15 cellular contexts compared by ENCODE assay signal in the genomic region with DNA sequence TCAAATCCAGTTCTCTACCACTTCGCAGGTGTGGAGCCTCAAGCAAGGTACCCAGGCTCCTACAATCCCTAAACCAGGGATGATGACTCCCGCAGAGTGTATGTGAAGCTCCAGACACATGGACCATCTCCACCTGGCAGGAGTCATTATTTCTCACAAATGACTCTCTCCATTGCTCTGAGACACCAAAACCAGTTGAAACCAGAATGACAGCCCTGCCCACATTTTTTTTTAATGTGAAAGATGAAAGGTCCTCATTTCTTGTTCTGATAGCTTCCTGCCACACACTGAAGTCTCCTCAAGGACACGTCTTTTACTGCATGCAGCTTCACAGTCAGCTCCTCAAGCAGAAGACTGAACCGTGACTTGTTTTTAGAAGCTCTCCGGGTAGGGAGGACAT.
DNase-seq lines count a peak whose midpoint lies in the region; ATAC-seq and TF ChIP-seq lines count a peak whose summit lies in the region.
"Had no signal": no experiment of that assay in that cellular context is flagged by ENCODE, and none has a peak within 500 bp of the region (broad histone marks: within the 10 kb centered on the region; RNA-seq: fewer than 3 reads in every experiment).

No MANE protein-coding gene starts in this region.

- H3K36me3 Mint-ChIP-seq in activated CD8-positive, alpha-beta T cell treated with anti-CD3 and anti-CD28 coated beads for 36 hours (ENCODE audit: low read depth) = peaks cover 8% of the 10 kb centered on the region
- H3K36me3 Mint-ChIP-seq in H9 (ENCODE audit: insufficient read depth in 1 of 3, low read depth in 3 of 3) = no peaks in the 10 kb centered on the region; a peak in 1 of 7 replicates

- no peak overlapping the region for H3K18ac ChIP-seq in H9 (ENCODE audit: insufficient read length, low read depth, low read length)

- no peak overlapping the region for H3K23ac ChIP-seq in H9 (ENCODE audit: insufficient read length, low read depth, low read length)

- no peak overlapping the region for H2BK15ac ChIP-seq in H9 (ENCODE audit: low read depth, low read length)

- no peak overlapping the region for H3K4me2 ChIP-seq in H9 (ENCODE audit: insufficient read depth, insufficient read length, low read length)

- H3T11ph ChIP-seq in H9 (ENCODE audit: low read length) = no peak overlapping the region

- H3K27me3 ChIP-seq in H9 (ENCODE audit: insufficient read depth, low read length) = no peaks in the 10 kb centered on the region
- H3K27me3 ChIP-seq: body of pancreas had no signal

- H3K27me3 Mint-ChIP-seq in activated CD8-positive, alpha-beta T cell treated with anti-CD3 and anti-CD28 coated beads for 36 hours = no peaks in the 10 kb centered on the region
- peaks cover 23% of the 10 kb centered on the region for H3K27me3 Mint-ChIP-seq in H9 (ENCODE audit: low read depth)

- peak overlapping the region; percentile 37 for H3K4me3 Mint-ChIP-seq in activated CD8-positive, alpha-beta T cell treated with anti-CD3 and anti-CD28 coated beads for 36 hours
- no peak overlapping the region for H3K4me3 Mint-ChIP-seq in H9

- no CpG with 5 or more reads among the region's 5 CpGs for WGBS in H9 (ENCODE audit: extremely low coverage, insufficient read length, low lambda C conversion rate)

- no peak overlapping the region for H3K4ac ChIP-seq in H9 (ENCODE audit: low read depth, low read length)

- H3K4me3 ChIP-seq in epithelial cell of esophagus (ENCODE audit: low read length) = no peak overlapping the region
- H3K4me3 ChIP-seq: body of pancreas, skin epidermis had no signal

- H2BK5ac ChIP-seq in H9 (ENCODE audit: insufficient read length, low read length) = no peak overlapping the region

- H2BK120ac ChIP-seq in H9 (ENCODE audit: low read depth, low read length, poor library complexity, severe bottlenecking) = no peak overlapping the region

- peaks cover 6% of the 10 kb centered on the region for H3K23me2 ChIP-seq in H9 (ENCODE audit: insufficient read length, low read depth, low read length, poor library complexity, severe bottlenecking)

- H2BK12ac ChIP-seq in H9 (ENCODE audit: insufficient read length, low read depth, low read length) = no peak overlapping the region

- H2AK5ac ChIP-seq in H9 (ENCODE audit: insufficient read length, low read length) = no peak overlapping the region

- no peaks in the 10 kb centered on the region; the same call in 1 of the 2 replicates for H3K4me1 ChIP-seq in H9 (ENCODE audit: insufficient read depth, low read length)

- CTCF ChIA-PET in activated CD8-positive, alpha-beta T cell treated with anti-CD3 and anti-CD28 coated beads for 36 hours (lab: Charles Lee) = interaction anchor here (0.7 to 19.4 kb wide), 17 partner anchors 9 to 338 kb away, joined by 3 to 418 read pairs (median 4); partner anchors contain the start of genes PXYLP1 and ZBTB38

- intact Hi-C loops in activated CD8-positive, alpha-beta T cell treated with anti-CD3 and anti-CD28 coated beads for 36 hours (cut with micrococcal nuclease) = loop anchor here (10.0 kb wide), 1 partner anchor 258 kb away; no protein-coding TSS in a partner anchor

- no peaks in the 10 kb centered on the region for H3K79me1 ChIP-seq in H9 (ENCODE audit: insufficient read depth, low read depth, low read length, poor library complexity, severe bottlenecking)

- no peak for TF ChIP-seq CTCF in activated CD8-positive, alpha-beta T cell treated with anti-CD3 and anti-CD28 coated beads for 36 hours (IDR thresholded peaks at IDR 0.05)
- no peak for TF ChIP-seq CTCF in epithelial cell of esophagus (IDR thresholded peaks at IDR 0.05; ENCODE audit: insufficient read depth, low read depth, low read length, missing control alignments)
- TF ChIP-seq CTCF in H9 (conservative IDR thresholded peaks at IDR 0.05) = no peak

- ATAC-seq in activated CD4-positive, CD25-positive, alpha-beta regulatory T cell treated with anti-CD3 and anti-CD28 coated beads, Interleukin-2, amount 50 U/mL, for 24 hours = peak; percentile 28 to 36
- ATAC-seq in activated CD8-positive, alpha-beta T cell treated with anti-CD3 and anti-CD28 coated beads for 36 hours = peak; percentile 12
- ATAC-seq: body of pancreas had no signal

- H3K27ac ChIP-seq in H9 (ENCODE audit: insufficient read length, low read depth, low read length) = no peak overlapping the region
- H3K27ac ChIP-seq: body of pancreas, C4-2B had no signal

- peaks cover 52% of the 10 kb centered on the region for H3K4me1 Mint-ChIP-seq in activated CD8-positive, alpha-beta T cell treated with anti-CD3 and anti-CD28 coated beads for 36 hours (ENCODE audit: low read depth)
- H3K4me1 Mint-ChIP-seq in H9 = peaks cover 14 to 19% of the 10 kb centered on the region in 2 experiments

- no peak overlapping the region for H2AFZ ChIP-seq in H9 (ENCODE audit: low read length)

- H3K9me3 Mint-ChIP-seq in activated CD8-positive, alpha-beta T cell treated with anti-CD3 and anti-CD28 coated beads for 36 hours = no peaks in the 10 kb centered on the region
- H3K9me3 Mint-ChIP-seq in H9 = no peaks in the 10 kb centered on the region

- no peaks in the 10 kb centered on the region for H3K79me2 ChIP-seq in H9 (ENCODE audit: insufficient read depth, low read length)

- H3K56ac ChIP-seq in H9 (ENCODE audit: insufficient read length, low read depth, low read length) = no peak overlapping the region

- no peak overlapping the region for H2BK20ac ChIP-seq in H9 (ENCODE audit: low read depth, low read length, poor library complexity, severe bottlenecking)

- no peak overlapping the region for H4K91ac ChIP-seq in H9 (ENCODE audit: insufficient read length, low read depth, low read length)

- no peaks in the 10 kb centered on the region for H4K20me1 ChIP-seq in H9 (ENCODE audit: control insufficient read depth, insufficient read depth, insufficient read length)

- no peak overlapping the region for H4K5ac ChIP-seq in H9 (ENCODE audit: insufficient read length, low read depth, low read length)

- no peaks in the 10 kb centered on the region for H3K9me3 ChIP-seq in H9 (ENCODE audit: control insufficient read depth, low read depth, low read length)
- H3K9me3 ChIP-seq: body of pancreas had no signal

- DNase-seq in activated CD4-positive, CD25-positive, alpha-beta regulatory T cell (lab: John Stamatoyannopoulos, UW) = no peak
- DNase-seq in HT1080 (ENCODE audit: low read depth) (peak; percentile 41), epithelial cell of esophagus (ENCODE audit: low read depth) (peak; percentile 63), DMS 273 treated with DMSO at 0.1 percent for 48 hours (lab: John Stamatoyannopoulos, UW) (no peak), H9 (no peak), NCI-H82 (lab: John Stamatoyannopoulos, UW) (no peak)
- peak; percentile 36 for DNase-seq in activated CD8-positive, alpha-beta T cell treated with anti-CD3 and anti-CD28 coated beads for 36 hours
- DNase-seq: body of pancreas, EL, HCEC 1CT, NCI-H1105, substantia nigra had no signal

- H3K14ac ChIP-seq in H9 (ENCODE audit: insufficient read depth, low read length) = no peak overlapping the region

- POLR2A ChIA-PET in activated CD8-positive, alpha-beta T cell treated with anti-CD3 and anti-CD28 coated beads for 36 hours (lab: Charles Lee) = interaction anchor here (0.7 to 2.2 kb wide), 6 partner anchors 16 to 148 kb away, joined by 3 to 7 read pairs (median 3); no protein-coding TSS in a partner anchor

- peak overlapping the region; percentile 82 for H3K27ac Mint-ChIP-seq in activated CD8-positive, alpha-beta T cell treated with anti-CD3 and anti-CD28 coated beads for 36 hours
- H3K27ac Mint-ChIP-seq in H9 = no peak overlapping the region

- no peak overlapping the region for H3K9ac ChIP-seq in H9 (ENCODE audit: extremely low read depth, insufficient read length, low read length)

- no peak overlapping the region for H4K8ac ChIP-seq in H9 (replicated peaks; ENCODE audit: insufficient read length, low read depth, low read length)

Comparison
In these comparisons a context has a peak if more than half of its experiments do, and no peak if none do; other contexts are left out.
1. DNase-seq: peak in HT1080 (single experiment), activated CD8-positive, alpha-beta T cell treated with anti-CD3 and anti-CD28 coated beads for 36 hours (single experiment) and epithelial cell of esophagus (single experiment); none in activated CD4-positive, CD25-positive, alpha-beta regulatory T cell (0 of 4), DMS 273 treated with DMSO at 0.1 percent for 48 hours (single experiment), H9 (single experiment) and NCI-H82 (single experiment).